Comparison of ENCODE assay signal across 1 cellular context in genomic region chr5:142323480-142324376, GRCh38.
A peak's percentile ranks its signal among the peaks of the same experiment; 100 is the strongest.
TF ChIP-seq lines count a peak whose summit lies in the region.

No MANE protein-coding gene starts in this region.

TF ChIP-seq in HepG2, 621 proteins besides CTCF, POLR2A, EP300 and RAD21 (continued from another document and continues in another):
- no peak for TF ChIP-seq NR1H2 (CRISPR knock-in tag; IDR thresholded peaks at IDR 0.05; ENCODE audit: borderline replicate concordance, low read depth)
- no peak for TF ChIP-seq SATB2 (CRISPR knock-in tag; IDR thresholded peaks at IDR 0.05)
- TF ChIP-seq RBM39 (IDR thresholded peaks at IDR 0.05; ENCODE audit: low read depth, low read length, poor library complexity, severe bottlenecking): peak; percentile 3
- no peak for TF ChIP-seq ZNF274 (CRISPR knock-in tag; IDR thresholded peaks at IDR 0.05)
- no peak for TF ChIP-seq ZNF276 (CRISPR knock-in tag; IDR thresholded peaks at IDR 0.05; ENCODE audit: low read depth)
- TF ChIP-seq ZNF549 (CRISPR knock-in tag; IDR thresholded peaks at IDR 0.05): peak; percentile 47; the same call in 1 of the 2 replicates
- no peak for TF ChIP-seq RFX3 (CRISPR knock-in tag; IDR thresholded peaks at IDR 0.05)
- peak; percentile 63 for TF ChIP-seq CEBPB (IDR thresholded peaks at IDR 0.05; ENCODE audit: borderline replicate concordance, low read depth, low read length)
- TF ChIP-seq TOPORS (CRISPR knock-in tag; IDR thresholded peaks at IDR 0.05): no peak
- 0 out of 2 replicates have a peak, but pooled peaks have one; percentile 36 for TF ChIP-seq ZNF138 (CRISPR knock-in tag; IDR thresholded peaks at IDR 0.05; ENCODE audit: low read depth)
- no peak for TF ChIP-seq ZNF10 (CRISPR knock-in tag; IDR thresholded peaks at IDR 0.05; ENCODE audit: borderline replicate concordance, low read depth)
- TF ChIP-seq ZFY (CRISPR knock-in tag; IDR thresholded peaks at IDR 0.05): no peak; the same call in 1 of the 2 replicates
- TF ChIP-seq ZNF770 (CRISPR knock-in tag; IDR thresholded peaks at IDR 0.05): no peak
- TF ChIP-seq, protein P1, sequence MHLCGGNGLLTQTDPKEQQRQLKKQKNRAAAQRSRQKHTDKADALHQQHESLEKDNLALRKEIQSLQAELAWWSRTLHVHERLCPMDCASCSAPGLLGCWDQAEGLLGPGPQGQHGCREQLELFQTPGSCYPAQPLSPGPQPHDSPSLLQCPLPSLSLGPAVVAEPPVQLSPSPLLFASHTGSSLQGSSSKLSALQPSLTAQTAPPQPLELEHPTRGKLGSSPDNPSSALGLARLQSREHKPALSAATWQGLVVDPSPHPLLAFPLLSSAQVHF (CRISPR knock-in tag; IDR thresholded peaks at IDR 0.05): no peak
- no peak for TF ChIP-seq ZNF569 (CRISPR knock-in tag; IDR thresholded peaks at IDR 0.05; ENCODE audit: borderline replicate concordance)
- 0 out of 2 replicates have a peak, but pooled peaks have one; percentile 5 for TF ChIP-seq SNAPC5 (CRISPR knock-in tag; IDR thresholded peaks at IDR 0.05; ENCODE audit: borderline replicate concordance)
- no peak for TF ChIP-seq ZNF468 (CRISPR knock-in tag; IDR thresholded peaks at IDR 0.05)
- 0 out of 2 replicates have a peak, but pooled peaks have one; percentile 39 for TF ChIP-seq ZNF713 (CRISPR knock-in tag; IDR thresholded peaks at IDR 0.05)
- no peak for TF ChIP-seq SMAD3 (CRISPR knock-in tag; IDR thresholded peaks at IDR 0.05)
- TF ChIP-seq ZNF143 (CRISPR knock-in tag; IDR thresholded peaks at IDR 0.05): no peak
- TF ChIP-seq ZNF790 (CRISPR knock-in tag; IDR thresholded peaks at IDR 0.05; ENCODE audit: borderline replicate concordance): peak; percentile 26
- no peak for TF ChIP-seq SAFB2 (CRISPR knock-in tag; IDR thresholded peaks at IDR 0.05; ENCODE audit: borderline replicate concordance, low read depth)
- TF ChIP-seq ZMYM2 (CRISPR knock-in tag; IDR thresholded peaks at IDR 0.05): no peak
- no peak for TF ChIP-seq ARID2 (CRISPR knock-in tag; IDR thresholded peaks at IDR 0.05; ENCODE audit: borderline replicate concordance)
- TF ChIP-seq ZNF563 (CRISPR knock-in tag; IDR thresholded peaks at IDR 0.05): no peak
- TF ChIP-seq ZNF772 (CRISPR knock-in tag; IDR thresholded peaks at IDR 0.05): peak; percentile 78; the same call in 1 of the 2 replicates
- no peak for TF ChIP-seq KMT2A (CRISPR knock-in tag; IDR thresholded peaks at IDR 0.05)
- TF ChIP-seq FOXK1 (CRISPR knock-in tag; IDR thresholded peaks at IDR 0.05; ENCODE audit: borderline replicate concordance, low read depth): 0 out of 2 replicates have a peak, but pooled peaks have one; percentile 5
- TF ChIP-seq KDM5B (CRISPR knock-in tag; IDR thresholded peaks at IDR 0.05; ENCODE audit: borderline replicate concordance): no peak
- 0 out of 2 replicates have a peak, but pooled peaks have one; percentile 19 for TF ChIP-seq ZNF737 (CRISPR knock-in tag; IDR thresholded peaks at IDR 0.05; ENCODE audit: borderline replicate concordance)
- TF ChIP-seq U2AF1 (optimal IDR thresholded peaks at IDR 0.05; ENCODE audit: low read depth, low read length): peak; percentile 69
- TF ChIP-seq ZIK1 (CRISPR knock-in tag; IDR thresholded peaks at IDR 0.05; ENCODE audit: borderline replicate concordance, low read depth): peak; percentile 38; the same call in 1 of the 2 replicates
- TF ChIP-seq ZSCAN12 (CRISPR knock-in tag; IDR thresholded peaks at IDR 0.05): no peak
- no peak for TF ChIP-seq NFE2L2 (IDR thresholded peaks at IDR 0.05; ENCODE audit: low read length)
- TF ChIP-seq TSC22D2 (CRISPR knock-in tag; IDR thresholded peaks at IDR 0.05; ENCODE audit: borderline replicate concordance): no peak
- 0 out of 2 replicates have a peak, but pooled peaks have one; percentile 21 for TF ChIP-seq ZNF558 (CRISPR knock-in tag; IDR thresholded peaks at IDR 0.05; ENCODE audit: borderline replicate concordance)
- TF ChIP-seq CENPX (CRISPR knock-in tag; IDR thresholded peaks at IDR 0.05): no peak
- TF ChIP-seq THAP7 (CRISPR knock-in tag; IDR thresholded peaks at IDR 0.05): 0 out of 2 replicates have a peak, but pooled peaks have one; percentile 22
- TF ChIP-seq PAX8 (CRISPR knock-in tag; IDR thresholded peaks at IDR 0.05; ENCODE audit: borderline replicate concordance): no peak
- TF ChIP-seq PBX2 (CRISPR knock-in tag; IDR thresholded peaks at IDR 0.05): no peak
- TF ChIP-seq ATF1 (CRISPR knock-in tag; IDR thresholded peaks at IDR 0.05): no peak
- no peak for TF ChIP-seq ZNF672 (CRISPR knock-in tag; IDR thresholded peaks at IDR 0.05)
- TF ChIP-seq ELF4 (CRISPR knock-in tag; IDR thresholded peaks at IDR 0.05; ENCODE audit: borderline replicate concordance): 0 out of 2 replicates have a peak, but pooled peaks have one; percentile 49
- no peak for TF ChIP-seq SNAPC2 (CRISPR knock-in tag; IDR thresholded peaks at IDR 0.05)
- no peak for TF ChIP-seq ZFP36L2 (CRISPR knock-in tag; IDR thresholded peaks at IDR 0.05)
- TF ChIP-seq YY1 (IDR thresholded peaks at IDR 0.05; ENCODE audit: insufficient read depth, insufficient replicate concordance, low read depth, low read length): peak; percentile 26
- TF ChIP-seq REL (CRISPR knock-in tag; conservative IDR thresholded peaks at IDR 0.05): no peak
- TF ChIP-seq HMGA1 (CRISPR knock-in tag; conservative IDR thresholded peaks at IDR 0.05): no peak
- TF ChIP-seq MYC (CRISPR knock-in tag; IDR thresholded peaks at IDR 0.05; ENCODE audit: borderline replicate concordance): 0 out of 2 replicates have a peak, but pooled peaks have one; percentile 14
- no peak for TF ChIP-seq ESRRA (CRISPR knock-in tag; IDR thresholded peaks at IDR 0.05; ENCODE audit: low read depth)
- TF ChIP-seq, protein P2, sequence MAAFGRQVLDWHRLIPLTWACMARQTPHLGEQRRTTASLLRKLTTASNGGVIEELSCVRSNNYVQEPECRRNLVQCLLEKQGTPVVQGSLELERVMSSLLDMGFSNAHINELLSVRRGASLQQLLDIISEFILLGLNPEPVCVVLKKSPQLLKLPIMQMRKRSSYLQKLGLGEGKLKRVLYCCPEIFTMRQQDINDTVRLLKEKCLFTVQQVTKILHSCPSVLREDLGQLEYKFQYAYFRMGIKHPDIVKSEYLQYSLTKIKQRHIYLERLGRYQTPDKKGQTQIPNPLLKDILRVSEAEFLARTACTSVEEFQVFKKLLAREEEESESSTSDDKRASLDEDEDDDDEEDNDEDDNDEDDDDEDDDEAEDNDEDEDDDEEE (CRISPR knock-in tag; IDR thresholded peaks at IDR 0.05): peak; percentile 60; the same call in 1 of the 2 replicates
- TF ChIP-seq ZEB1 (IDR thresholded peaks at IDR 0.05; ENCODE audit: insufficient replicate concordance, low read depth): no peak
- no peak for TF ChIP-seq ZNF580 (CRISPR knock-in tag; IDR thresholded peaks at IDR 0.05; ENCODE audit: borderline replicate concordance, low read depth)
- 0 out of 2 replicates have a peak, but pooled peaks have one; percentile 11 for TF ChIP-seq TBX2 (CRISPR knock-in tag; IDR thresholded peaks at IDR 0.05; ENCODE audit: borderline replicate concordance)
- TF ChIP-seq ZNF720 (CRISPR knock-in tag; IDR thresholded peaks at IDR 0.05): no peak
- peak; percentile 18; the same call in 1 of the 2 replicates for TF ChIP-seq SALL1 (CRISPR knock-in tag; IDR thresholded peaks at IDR 0.05)
- TF ChIP-seq CREB1 (IDR thresholded peaks at IDR 0.05): no peak
- no peak for TF ChIP-seq CREB1 (CRISPR knock-in tag; IDR thresholded peaks at IDR 0.05)
- no peak for TF ChIP-seq ZNF878 (CRISPR knock-in tag; IDR thresholded peaks at IDR 0.05)
- 0 out of 2 replicates have a peak, but pooled peaks have one; percentile 28 for TF ChIP-seq SMAD1 (CRISPR knock-in tag; IDR thresholded peaks at IDR 0.05; ENCODE audit: borderline replicate concordance, low read depth)
- no peak for TF ChIP-seq MAZ (IDR thresholded peaks at IDR 0.05; ENCODE audit: borderline replicate concordance, low read depth, low read length)
- TF ChIP-seq MAZ (CRISPR knock-in tag; IDR thresholded peaks at IDR 0.05; ENCODE audit: low read depth): peak; percentile 64; the same call in 1 of the 2 replicates
- no peak for TF ChIP-seq MLLT10 (CRISPR knock-in tag; IDR thresholded peaks at IDR 0.05)
- TF ChIP-seq POLR2AphosphoS5 (IDR thresholded peaks at IDR 0.05; ENCODE audit: low read depth, low read length): 0 out of 2 replicates have a peak, but pooled peaks have one; percentile 21
- no peak; the same call in 1 of the 2 replicates for TF ChIP-seq RERE (CRISPR knock-in tag; IDR thresholded peaks at IDR 0.05; ENCODE audit: low read depth)
- TF ChIP-seq ZNF101 (CRISPR knock-in tag; IDR thresholded peaks at IDR 0.05; ENCODE audit: borderline replicate concordance, low read depth): no peak
